8 cellular contexts compared by ENCODE assay signal in genomic region chr10:89392974-89393373, GRCh38. TPM values are rescaled to one million over a fixed set of nuclear protein-coding genes. Genes with fewer than 3 reads are reported as not detected.
A peak's percentile ranks its signal among the peaks of the same experiment; 100 is the strongest.
DNase-seq lines count a peak whose midpoint lies in the region; ATAC-seq and TF ChIP-seq lines count a peak whose summit lies in the region.

No MANE protein-coding gene starts in this region.

- no peak for TF ChIP-seq CTCF in AG04449 (IDR thresholded peaks at IDR 0.05; ENCODE audit: insufficient read depth, low read length, missing control alignments)
- TF ChIP-seq CTCF in NB4 (IDR thresholded peaks at IDR 0.05; ENCODE audit: low read depth, low read length): no peak
- no peak for TF ChIP-seq CTCF in chondrocyte (IDR thresholded peaks at IDR 0.05)
- no peak for TF ChIP-seq CTCF in type B pancreatic cell (conservative IDR thresholded peaks at IDR 0.05)

- H3K4me3 ChIP-seq in AG04449 (ENCODE audit: low read depth, low read length) (peak overlapping the region; percentile 75), NB4 (ENCODE audit: low read depth, low read length) (peak overlapping the region; percentile 82)

- H3K36me3 Mint-ChIP-seq in chondrocyte (ENCODE audit: low read depth) (no peaks in the 10 kb centered on the region), type B pancreatic cell (no peaks in the 10 kb centered on the region)

- CTCF ChIA-PET in AG04449 (lab: Yijun Ruan, JAX): interaction anchor here (0.9 to 3.0 kb wide), 8 partner anchors 10 to 179 kb away, joined by 3 to 20 read pairs (median 5); partner anchors contain the start of genes IFIT5 and LIPA

- H3K4me1 Mint-ChIP-seq in chondrocyte (ENCODE audit: low read depth) (peaks cover 23% of the 10 kb centered on the region), type B pancreatic cell (ENCODE audit: unreplicated experiment) (peaks cover 18% of the 10 kb centered on the region)

- peak overlapping the region; percentile 82 for H3K27ac Mint-ChIP-seq in chondrocyte (ENCODE audit: unreplicated experiment)
- H3K27ac Mint-ChIP-seq in type B pancreatic cell: peak overlapping the region; percentile 75

- TF ChIP-seq POLR2A in NB4 (IDR thresholded peaks at IDR 0.05; ENCODE audit: extremely low read depth, insufficient read length): no peak

- H3K27me3 Mint-ChIP-seq in chondrocyte (ENCODE audit: low read depth) (no peaks in the 10 kb centered on the region), type B pancreatic cell (no peaks in the 10 kb centered on the region)

- H3K4me3 Mint-ChIP-seq in chondrocyte (ENCODE audit: unreplicated experiment) (peak overlapping the region; percentile 70), type B pancreatic cell (peak overlapping the region; percentile 88)

- DNase-seq in AG04449 (ENCODE audit: low read depth, low spot score) (peak; percentile 77), NB4 (ENCODE audit: low read depth) (peak; percentile 90), chondrocyte (ENCODE audit: low spot score) (no peak), medulla oblongata (ENCODE audit: extremely low spot score) (peak; percentile 71), type B pancreatic cell (ENCODE audit: extremely low spot score, unreplicated experiment) (no peak), NCI-H2171 (lab: John Stamatoyannopoulos, UW) (no peak), T1000 (lab: John Stamatoyannopoulos, UW) (no peak)

- POLR2A ChIA-PET in AG04449 (lab: Yijun Ruan, JAX): interaction anchor here (0.7 to 1.0 kb wide), 2 partner anchors 142 to 253 kb away, joined by 3 to 5 read pairs; no protein-coding TSS in a partner anchor

- ATAC-seq in GM19324 (IDR thresholded peaks at IDR 0.05; ENCODE audit: low FRiP score, unreplicated experiment): peak; percentile 21

- H3K9me3 Mint-ChIP-seq in chondrocyte (ENCODE audit: low read depth) (no peaks in the 10 kb centered on the region), type B pancreatic cell (no peaks in the 10 kb centered on the region)

RNA-seq across cellular contexts. Expression of gene IFIT1, which starts 0.6 kb away (rescaled TPM):
- total RNA-seq in chondrocyte: 2.0 to 4.4 TPM (median 2.0 TPM) in 3 replicates
- total RNA-seq in type B pancreatic cell (ENCODE audit: low replicate concordance): 4.4 and 6.0 TPM in 2 replicates

RNA-seq across cellular contexts. Expression of gene IFIT1B, which starts 15.1 kb away (rescaled TPM):
- total RNA-seq in chondrocyte (not detected in 3 replicates), type B pancreatic cell (ENCODE audit: low replicate concordance) (not detected in 2 replicates)

RNA-seq across cellular contexts. Expression of gene IFIT5, which starts 21.4 kb away (rescaled TPM):
- total RNA-seq in chondrocyte (12.8 to 13.7 TPM (median 13.0 TPM) in 3 replicates), type B pancreatic cell (ENCODE audit: low replicate concordance) (9.4 and 11.0 TPM in 2 replicates)

Comparison
In these comparisons a context has a peak if more than half of its experiments do, and no peak if none do; other contexts are left out.
1. DNase-seq: peak in AG04449 (single experiment), NB4 (single experiment) and medulla oblongata (single experiment); none in chondrocyte (single experiment), type B pancreatic cell (single experiment), NCI-H2171 (single experiment) and T1000 (single experiment).